16 cellular contexts compared by ENCODE assay signal in the genomic region with DNA sequence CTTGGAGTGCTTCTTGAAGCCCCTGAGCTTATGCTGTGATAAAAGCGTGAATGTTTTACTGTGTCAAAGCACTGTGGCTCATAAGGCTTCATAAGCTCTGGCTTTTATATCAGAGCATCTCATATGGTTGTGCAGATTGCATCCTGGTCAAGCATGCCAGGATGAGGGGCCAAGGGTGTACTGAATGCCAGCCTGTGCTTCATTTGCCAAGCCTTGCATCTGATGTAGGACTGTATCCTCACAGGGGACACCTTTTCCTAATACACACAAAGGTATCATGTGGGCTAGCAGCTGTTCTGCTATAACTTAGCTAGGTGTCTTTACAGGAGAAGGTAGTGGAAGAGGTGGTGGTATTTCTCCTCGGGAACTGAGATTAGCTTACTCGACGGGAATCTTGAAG.
"Had no signal": no experiment of that assay in that cellular context is flagged by ENCODE, and none has a peak within 500 bp of the region (broad histone marks: within the 10 kb centered on the region; RNA-seq: fewer than 3 reads in every experiment).

No MANE protein-coding gene starts in this region.

- ATAC-seq: T-cell had no signal

- H3K9me3 ChIP-seq: MG63, SK-N-SH had no signal

- H3K9ac ChIP-seq: SK-N-SH had no signal

- H3K4me3 ChIP-seq: MG63 had no signal

- H3K9me2 ChIP-seq: SK-N-SH had no signal

- H3K36me3 ChIP-seq: MG63 had no signal

- H3K4me2 ChIP-seq: SK-N-SH had no signal

- DNase-seq: KBM-7, MG63, NCI-H1092 treated with DMSO at 0.1 percent for 48 hours, NCI-H1436, NCI-H187, NCI-H2029, NCI-H2081 treated with DMSO at 0.1 percent for 48 hours, NCI-H2227 treated with DMSO at 0.1 percent for 48 hours, NCI-H524, NCI-H526 treated with DMSO at 0.1 percent for 48 hours, NCI-H774, Right ventricle myocardium superior, RPMI8226, SK-N-SH, SW 1271, T-cell had no signal

- H3K27me3 ChIP-seq: MG63 had no signal
